In the genomic region with DNA sequence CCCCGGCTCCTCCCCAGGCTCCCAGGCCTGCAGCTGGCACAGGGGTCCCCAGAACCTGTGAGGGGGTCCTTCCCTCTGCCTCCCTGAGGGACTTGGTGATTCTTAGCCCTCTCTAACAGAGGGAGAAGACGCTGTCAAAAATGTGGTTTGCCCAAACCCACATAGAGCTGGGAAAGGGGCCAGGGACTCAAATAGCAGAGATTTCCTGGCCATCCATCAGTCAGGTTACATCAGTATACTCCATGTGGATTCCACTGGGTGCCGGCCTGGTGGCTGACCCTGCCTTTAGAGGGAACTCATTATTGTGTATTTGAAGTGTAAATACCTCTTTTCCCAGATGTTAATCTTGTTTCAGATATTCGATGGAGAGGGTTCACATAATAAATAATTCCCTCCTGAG, we compare ENCODE assay signal across 20 cellular contexts.
DNase-seq lines count a peak whose midpoint lies in the region; ATAC-seq and TF ChIP-seq lines count a peak whose summit lies in the region.
"Had no signal": no experiment of that assay in that cellular context is flagged by ENCODE, and none has a peak within 500 bp of the region (broad histone marks: within the 10 kb centered on the region; RNA-seq: fewer than 3 reads in every experiment).

No MANE protein-coding gene starts in this region.

- CTCF ChIA-PET in activated CD8-positive, alpha-beta T cell treated with anti-CD3 and anti-CD28 coated beads for 36 hours (lab: Charles Lee), result no interaction called here

- H3K4me1 ChIP-seq in psoas muscle, result no peaks in the 10 kb centered on the region

- H3K9me3 Mint-ChIP-seq in activated T-cell treated with anti-CD3 and anti-CD28 coated beads, Interleukin-2, amount 50 U/mL, for 72 hours, result peaks cover 2 to 3% of the 10 kb centered on the region in 2 donors
- H3K9me3 Mint-ChIP-seq in activated CD8-positive, alpha-beta T cell treated with anti-CD3 and anti-CD28 coated beads for 36 hours, result peaks cover 2% of the 10 kb centered on the region
- H3K9me3 Mint-ChIP-seq: T-helper 1 cell treated with Interleukin-12 subunit alpha and Interleukin-12 subunit beta and Interleukin-4 antibody, amounts not matched to agents 30 μg/mL and 1 μg/mL, for 36 hours had no signal

- H3K36me3 Mint-ChIP-seq in activated T-cell treated with anti-CD3 and anti-CD28 coated beads, Interleukin-2, amount 50 U/mL, for 72 hours (ENCODE audit: insufficient read depth in 2 of 2), result peaks cover 4 to 5% of the 10 kb centered on the region in 2 donors
- H3K36me3 Mint-ChIP-seq in activated CD8-positive, alpha-beta T cell treated with anti-CD3 and anti-CD28 coated beads for 36 hours (ENCODE audit: low read depth), result peaks cover 9% of the 10 kb centered on the region

- H3K27me3 Mint-ChIP-seq in activated T-cell treated with anti-CD3 and anti-CD28 coated beads, Interleukin-2, amount 50 U/mL, for 72 hours (ENCODE audit: low read depth), result no peaks in the 10 kb centered on the region
- H3K27me3 Mint-ChIP-seq in activated CD8-positive, alpha-beta T cell treated with anti-CD3 and anti-CD28 coated beads for 36 hours, result no peaks in the 10 kb centered on the region
- H3K27me3 Mint-ChIP-seq: stimulated activated memory B cell treated with anti-CD40 and anti-IgM and Interleukin-4, amounts not matched to agents 10 μg/mL and 1 μg/mL and 100 μg/mL, for 72 hours had no signal

- ATAC-seq in psoas muscle, result peak in 3 of 4 donors; percentile 32 to 48 (median 42)
- ATAC-seq in activated T-cell treated with anti-CD3 and anti-CD28 coated beads, Interleukin-2, amount 50 U/mL, for 72 hours (replicated peaks in 1 of 2), result no peak
- ATAC-seq in activated CD8-positive, alpha-beta T cell treated with anti-CD3 and anti-CD28 coated beads for 36 hours, result no peak
- ATAC-seq: gastroesophageal sphincter; Right ventricle myocardium inferior; stimulated activated memory B cell treated with anti-CD40 and anti-IgM and Interleukin-4, amounts not matched to agents 10 μg/mL and 1 μg/mL and 100 μg/mL, for 72 hours had no signal

- no peak for TF ChIP-seq CTCF in psoas muscle (IDR thresholded peaks at IDR 0.05)
- TF ChIP-seq CTCF in activated CD8-positive, alpha-beta T cell treated with anti-CD3 and anti-CD28 coated beads for 36 hours (IDR thresholded peaks at IDR 0.05), result no peak

- intact Hi-C loops in psoas muscle (cut with DNase I), result no loop called here
- intact Hi-C loops in activated CD8-positive, alpha-beta T cell treated with anti-CD3 and anti-CD28 coated beads for 36 hours (cut with micrococcal nuclease), result no loop called here

- H3K4me1 Mint-ChIP-seq in activated T-cell treated with anti-CD3 and anti-CD28 coated beads, Interleukin-2, amount 50 U/mL, for 72 hours (ENCODE audit: low read depth), result no peaks in the 10 kb centered on the region
- peaks cover 7% of the 10 kb centered on the region for H3K4me1 Mint-ChIP-seq in activated CD8-positive, alpha-beta T cell treated with anti-CD3 and anti-CD28 coated beads for 36 hours (ENCODE audit: low read depth)

- H3K9me3 ChIP-seq in MG63 (no peaks in the 10 kb centered on the region), psoas muscle (peaks cover 4% of the 10 kb centered on the region)
- H3K9me3 ChIP-seq: gastroesophageal sphincter, ovary had no signal

- 33 to 38% (median 37%) methylated on average over 4 of the region's 4 CpGs for WGBS in psoas muscle, 3 donors

- H3K36me3 ChIP-seq in MG63 (no peaks in the 10 kb centered on the region), psoas muscle (ENCODE audit: insufficient read depth in 1 of 2, low read depth in 1 of 2) (no peaks in the 10 kb centered on the region)
- H3K36me3 ChIP-seq: gastroesophageal sphincter, ovary had no signal

- H3K27ac Mint-ChIP-seq in activated T-cell treated with anti-CD3 and anti-CD28 coated beads, Interleukin-2, amount 50 U/mL, for 72 hours, result no peak overlapping the region
- no peak overlapping the region for H3K27ac Mint-ChIP-seq in activated CD8-positive, alpha-beta T cell treated with anti-CD3 and anti-CD28 coated beads for 36 hours
- H3K27ac Mint-ChIP-seq: stimulated activated memory B cell treated with anti-CD40 and anti-IgM and Interleukin-4, amounts not matched to agents 10 μg/mL and 1 μg/mL and 100 μg/mL, for 72 hours; T-helper 1 cell treated with Interleukin-12 subunit alpha and Interleukin-12 subunit beta and Interleukin-4 antibody, amounts not matched to agents 30 μg/mL and 1 μg/mL, for 36 hours had no signal

- no peak overlapping the region for H3K4me3 Mint-ChIP-seq in activated T-cell treated with anti-CD3 and anti-CD28 coated beads, Interleukin-2, amount 50 U/mL, for 72 hours
- no peak overlapping the region for H3K4me3 Mint-ChIP-seq in activated CD8-positive, alpha-beta T cell treated with anti-CD3 and anti-CD28 coated beads for 36 hours
- H3K4me3 Mint-ChIP-seq: CD14-positive monocyte; stimulated activated memory B cell treated with anti-CD40 and anti-IgM and Interleukin-4, amounts not matched to agents 10 μg/mL and 1 μg/mL and 100 μg/mL, for 72 hours; T-helper 1 cell treated with Interleukin-12 subunit alpha and Interleukin-12 subunit beta and Interleukin-4 antibody, amounts not matched to agents 30 μg/mL and 1 μg/mL, for 36 hours had no signal

- POLR2A ChIA-PET in activated CD8-positive, alpha-beta T cell treated with anti-CD3 and anti-CD28 coated beads for 36 hours (lab: Charles Lee), result no interaction called here

- H3K27ac ChIP-seq in psoas muscle, result no peak overlapping the region
- H3K27ac ChIP-seq: gastroesophageal sphincter, ovary had no signal

- H3K4me3 ChIP-seq in MG63 (no peak overlapping the region), psoas muscle (no peak overlapping the region)
- H3K4me3 ChIP-seq: gastroesophageal sphincter, ovary had no signal

- H3K27me3 ChIP-seq in MG63 (no peaks in the 10 kb centered on the region), psoas muscle (ENCODE audit: insufficient read depth in 3 of 3, low read length in 2 of 3) (no peaks in the 10 kb centered on the region)
- H3K27me3 ChIP-seq: gastroesophageal sphincter, ovary had no signal

- peak; percentile 50 for DNase-seq in EL
- peak; percentile 64 for DNase-seq in MG63
- peak; percentile 49 for DNase-seq in fibroblast of gingiva (ENCODE audit: low read depth)
- DNase-seq in psoas muscle, result no peak
- DNase-seq in HK-2 (ENCODE audit: unreplicated experiment), result no peak
- DNase-seq in activated T-cell treated with anti-CD3 and anti-CD28 coated beads, Interleukin-2, amount 50 U/mL, for 72 hours, result no peak
- DNase-seq in activated CD8-positive, alpha-beta T cell treated with anti-CD3 and anti-CD28 coated beads for 36 hours, result no peak
- no peak for DNase-seq in HUDEP-2 (lab: John Stamatoyannopoulos, UW; ENCODE audit: unreplicated experiment in 76 of 76)
- DNase-seq: activated effector memory CD4-positive, alpha-beta T cell treated with Interleukin-2 at 50 U/mL for 16 hours; amygdala; DMS153; MM.1S; NCI-H1694; NCI-H345; ovary had no signal

Comparison
In these comparisons a context has a peak if more than half of its experiments do, and no peak if none do; other contexts are left out.
1. DNase-seq: peak in EL (single experiment), MG63 (single experiment) and fibroblast of gingiva (single experiment); none in psoas muscle (0 of 2), HK-2 (single experiment), activated T-cell treated with anti-CD3 and anti-CD28 coated beads, Interleukin-2, amount 50 U/mL, for 72 hours (0 of 2), activated CD8-positive, alpha-beta T cell treated with anti-CD3 and anti-CD28 coated beads for 36 hours (single experiment) and HUDEP-2 (0 of 76).
2. ATAC-seq: peak in psoas muscle (3 of 4); none in activated T-cell treated with anti-CD3 and anti-CD28 coated beads, Interleukin-2, amount 50 U/mL, for 72 hours (0 of 2) and activated CD8-positive, alpha-beta T cell treated with anti-CD3 and anti-CD28 coated beads for 36 hours (single experiment).